ENCODE assay signal across 8 cellular contexts in the genomic region with DNA sequence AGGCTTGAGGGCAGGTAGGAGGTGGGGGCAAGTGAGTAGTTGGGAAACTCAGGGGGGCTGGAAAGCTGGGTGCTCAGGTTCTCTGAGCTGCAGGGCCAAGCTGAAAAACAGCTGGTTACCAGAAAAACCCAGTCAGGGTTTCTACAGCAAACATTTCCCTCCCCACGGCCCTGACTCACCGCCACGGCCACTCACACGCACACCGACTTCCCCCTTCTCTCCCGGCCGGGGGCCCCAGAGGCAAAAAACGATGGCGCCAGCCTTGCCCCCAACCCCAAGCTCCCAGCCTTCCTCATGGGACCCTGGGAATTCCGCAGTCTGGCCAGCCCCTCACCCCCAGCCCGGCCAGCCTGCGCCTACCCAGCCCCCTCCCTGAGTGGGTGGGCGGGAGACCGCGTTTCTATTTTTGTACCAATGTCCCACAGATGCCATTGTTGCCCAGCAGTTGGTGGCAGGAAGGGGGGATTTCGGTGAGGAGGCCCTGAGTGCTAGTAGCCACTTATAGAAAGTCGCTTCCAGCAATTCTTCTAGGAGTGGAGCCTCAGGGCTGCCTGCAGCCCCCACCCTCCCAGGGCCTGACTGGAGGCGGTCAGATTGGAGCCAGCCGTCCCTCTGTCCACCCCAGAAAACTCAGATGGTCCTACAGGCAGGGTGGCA. TPM values are rescaled to one million over a fixed set of nuclear protein-coding genes. Genes with fewer than 3 reads are reported as not detected.
DNase-seq lines count a peak whose midpoint lies in the region; ATAC-seq and TF ChIP-seq lines count a peak whose summit lies in the region.

No MANE protein-coding gene starts in this region.

- peak; percentile 56 to 65 for ATAC-seq in activated T-cell treated with anti-CD3 and anti-CD28 coated beads, Interleukin-2, amount 50 U/mL, for 4 hours
- ATAC-seq in left ventricle myocardium superior (peak; percentile 29), HG02610 (IDR thresholded peaks at IDR 0.05; ENCODE audit: unreplicated experiment) (no peak)

- H3K4me1 ChIP-seq in spleen, result peaks cover 45 to 100% (median 87%) of the 10 kb centered on the region in 6 donors

- no peak overlapping the region for H3K4me3 Mint-ChIP-seq in activated T-cell treated with anti-CD3 and anti-CD28 coated beads, Interleukin-2, amount 50 U/mL, for 4 hours

- no peak for TF ChIP-seq CTCF in spleen (IDR thresholded peaks at IDR 0.05 in 8 of 11, conservative IDR thresholded peaks at IDR 0.05 in 3 of 11)

- intact Hi-C loops in left ventricle myocardium superior (cut with micrococcal nuclease) (no loop called here), spleen (cut with DNase I; ENCODE audit: low total_unique reads) (no loop called here)

- peak; percentile 64 for DNase-seq in H7
- no peak for DNase-seq in activated T-cell treated with anti-CD3 and anti-CD28 coated beads, Interleukin-2, amount 50 U/mL, for 4 hours
- peak; percentile 72 for DNase-seq in left ventricle myocardium superior
- no peak for DNase-seq in spleen
- no peak for DNase-seq in NCI-H510A treated with DMSO at 0.1 percent for 48 hours (lab: John Stamatoyannopoulos, UW)
- DNase-seq in effector CD8-positive, alpha-beta T cell (lab: John Stamatoyannopoulos, UW), result no peak
- no peak for DNase-seq in activated gamma-delta T cell (lab: John Stamatoyannopoulos, UW)

- H3K9me3 Mint-ChIP-seq in activated T-cell treated with anti-CD3 and anti-CD28 coated beads, Interleukin-2, amount 50 U/mL, for 4 hours, result no peaks in the 10 kb centered on the region

- peaks cover 3% of the 10 kb centered on the region for H3K36me3 Mint-ChIP-seq in activated T-cell treated with anti-CD3 and anti-CD28 coated beads, Interleukin-2, amount 50 U/mL, for 4 hours (ENCODE audit: insufficient read depth)

- H3K27me3 Mint-ChIP-seq in activated T-cell treated with anti-CD3 and anti-CD28 coated beads, Interleukin-2, amount 50 U/mL, for 4 hours (ENCODE audit: low read depth), result no peaks in the 10 kb centered on the region

- no peaks in the 10 kb centered on the region for H3K9me3 ChIP-seq in spleen

- peak overlapping the region; percentile 6 to 87 (median 80) for H3K27ac ChIP-seq in spleen

- no peaks in the 10 kb centered on the region for H3K36me3 ChIP-seq in H7 (replicated peaks; ENCODE audit: control insufficient read depth, insufficient read depth, low read length)
- H3K36me3 ChIP-seq in spleen, result peaks cover 0 to 45% (median 5%) of the 10 kb centered on the region in 6 donors

- H3K4me3 ChIP-seq in H7 (ENCODE audit: insufficient read depth, low read depth, low read length) (no peak overlapping the region), spleen (peak overlapping the region in 1 of 8 donors; percentile 23)

- H3K27me3 ChIP-seq in H7 (ENCODE audit: control insufficient read depth, insufficient read depth, low read length) (no peaks in the 10 kb centered on the region), spleen (replicated peaks in 1 of 7) (no peaks in the 10 kb centered on the region)

- no peak for TF ChIP-seq POLR2A in spleen (IDR thresholded peaks at IDR 0.05)

- H3K4me1 Mint-ChIP-seq in activated T-cell treated with anti-CD3 and anti-CD28 coated beads, Interleukin-2, amount 50 U/mL, for 4 hours (ENCODE audit: low read depth), result peaks cover 11% of the 10 kb centered on the region

- 21 to 36% (median 25%) methylated on average over 17 to 19 of the region's 19 CpGs for WGBS in spleen, 5 donors

RNA-seq across cellular contexts. Expression of gene ENG, which starts 18.4 kb away (rescaled TPM):
- 1.4 and 1.8 TPM in 2 replicates for total RNA-seq in H7 (2014; rRNA removed; shearing (Covaris generic))
- total RNA-seq in activated T-cell treated with anti-CD3 and anti-CD28 coated beads, Interleukin-2, amount 50 U/mL, for 4 hours, result 10 to 100 TPM; 10.7 to 20.3 (median 14.8) TPM
- total RNA-seq in left ventricle myocardium superior (134 TPM), spleen (100 to 1,000 TPM; 150 to 334 (median 247) TPM)
- 10 to 100 TPM; 29.2 to 63.1 (median 47.8) TPM for polyA plus RNA-seq in spleen

RNA-seq across cellular contexts. Expression of gene FPGS, which starts 33.4 kb away (rescaled TPM):
- 84.9 and 92.2 TPM in 2 replicates for total RNA-seq in H7 (2014; rRNA removed; shearing (Covaris generic))
- 100 to 1,000 TPM; 137 to 149 (median 141) TPM for total RNA-seq in activated T-cell treated with anti-CD3 and anti-CD28 coated beads, Interleukin-2, amount 50 U/mL, for 4 hours
- total RNA-seq in left ventricle myocardium superior, result 31.9 TPM
- total RNA-seq in spleen, result 10 to 100 TPM; 33.3 to 94.6 (median 72.3) TPM
- polyA plus RNA-seq in spleen, result 10 to 100 TPM; 39.5 to 73.7 (median 60.5) TPM

RNA-seq across cellular contexts. Expression of gene AK1, which starts 41.4 kb away (rescaled TPM):
- 18.5 and 20.4 TPM in 2 replicates for total RNA-seq in H7 (2014; rRNA removed; shearing (Covaris generic))
- total RNA-seq in activated T-cell treated with anti-CD3 and anti-CD28 coated beads, Interleukin-2, amount 50 U/mL, for 4 hours, result 1 to 10 TPM; 3.6 to 6.4 (median 5.0) TPM
- total RNA-seq in left ventricle myocardium superior, result 853 TPM
- total RNA-seq in spleen, result 10 to 100 TPM; 41.3 to 89.7 (median 59.7) TPM
- polyA plus RNA-seq in spleen, result 10 to 100 TPM; 47.0 to 97.9 (median 82.7) TPM

RNA-seq across cellular contexts. Expression of gene CDK9, which starts 50.2 kb away (rescaled TPM):
- 51.5 and 56.6 TPM in 2 replicates for total RNA-seq in H7 (2014; rRNA removed; shearing (Covaris generic))
- 10 to 100 TPM; 66.9 to 91.5 (median 82.5) TPM for total RNA-seq in activated T-cell treated with anti-CD3 and anti-CD28 coated beads, Interleukin-2, amount 50 U/mL, for 4 hours
- 48.4 TPM for total RNA-seq in left ventricle myocardium superior
- 100 to 1,000 TPM in 4 of 7 donors, 10 to 100 TPM in 3; 68.3 to 149 (median 103) TPM for total RNA-seq in spleen
- polyA plus RNA-seq in spleen, result 10 to 100 TPM; 49.2 to 87.6 (median 87.1) TPM

RNA-seq across cellular contexts. Expression of gene SH2D3C, which starts 57.6 kb away (rescaled TPM):
- total RNA-seq in H7 (2014; rRNA removed; shearing (Covaris generic)), result 0.26 and 0.42 TPM in 2 replicates
- 10 to 100 TPM in 1 of 3 donors, 1 to 10 TPM in 2; 5.9 to 10.8 (median 7.0) TPM for total RNA-seq in activated T-cell treated with anti-CD3 and anti-CD28 coated beads, Interleukin-2, amount 50 U/mL, for 4 hours
- 18.3 TPM for total RNA-seq in left ventricle myocardium superior
- 10 to 100 TPM; 44.7 to 85.4 (median 61.2) TPM for total RNA-seq in spleen
- polyA plus RNA-seq in spleen, result 10 to 100 TPM; 27.0 to 51.1 (median 34.3) TPM

Comparison
In these comparisons a context has a peak if more than half of its experiments do, and no peak if none do; other contexts are left out.
1. DNase-seq: peak in H7 (single experiment) and left ventricle myocardium superior (single experiment); none in activated T-cell treated with anti-CD3 and anti-CD28 coated beads, Interleukin-2, amount 50 U/mL, for 4 hours (single experiment), spleen (single experiment), NCI-H510A treated with DMSO at 0.1 percent for 48 hours (single experiment), effector CD8-positive, alpha-beta T cell (single experiment) and activated gamma-delta T cell (single experiment).